In genomic region chr9:130421802-130422276, GRCh38 we compare ENCODE assay signal across 11 cellular contexts. TPM values are rescaled to one million over a fixed set of nuclear protein-coding genes. Genes with fewer than 3 reads are reported as not detected.
DNase-seq lines count a peak whose midpoint lies in the region; ATAC-seq and TF ChIP-seq lines count a peak whose summit lies in the region.
"Had no signal": no experiment of that assay in that cellular context is flagged by ENCODE, and none has a peak within 500 bp of the region (broad histone marks: within the 10 kb centered on the region; RNA-seq: fewer than 3 reads in every experiment).

No MANE protein-coding gene starts in this region.

- no peak for TF ChIP-seq POLR2A in tibial nerve (IDR thresholded peaks at IDR 0.05)

- H3K36me3 ChIP-seq in tibial nerve, result no peaks in the 10 kb centered on the region
- H3K36me3 ChIP-seq: thoracic aorta had no signal

- no peaks in the 10 kb centered on the region for H3K27me3 ChIP-seq in tibial nerve

- H3K4me3 ChIP-seq in fibroblast of villous mesenchyme (ENCODE audit: low read depth, low read length) (no peak overlapping the region), tibial nerve (no peak overlapping the region)
- H3K4me3 ChIP-seq: coronary artery, thoracic aorta had no signal

- DNase-seq in A172 (ENCODE audit: low spot score), result peak; percentile 73
- peak; percentile 77 for DNase-seq in HS-5 (ENCODE audit: low read depth)
- DNase-seq in RKO (ENCODE audit: low spot score), result peak; percentile 51
- peak; percentile 63 for DNase-seq in fibroblast of villous mesenchyme (ENCODE audit: low read depth)
- no peak for DNase-seq in NCI-H128 (lab: John Stamatoyannopoulos, UW; ENCODE audit: unreplicated experiment)
- DNase-seq in tibial nerve (ENCODE audit: low spot score in 2 of 2), result no peak
- DNase-seq: kidney glomerular epithelial cell had no signal

- 52 to 84% methylated on average over 7 to 9 of the region's 13 CpGs for WGBS in tibial nerve, 2 donors

- ATAC-seq in HG02610 (IDR thresholded peaks at IDR 0.05; ENCODE audit: unreplicated experiment) (no peak), GM18511 (IDR thresholded peaks at IDR 0.05; ENCODE audit: unreplicated experiment) (no peak)

- H3K9me3 ChIP-seq in tibial nerve, result no peaks in the 10 kb centered on the region
- H3K9me3 ChIP-seq: thoracic aorta had no signal

- TF ChIP-seq CTCF in fibroblast of villous mesenchyme (IDR thresholded peaks at IDR 0.05; ENCODE audit: insufficient read depth, low read depth, low read length), result no peak
- TF ChIP-seq CTCF in tibial nerve (IDR thresholded peaks at IDR 0.05), result no peak

- TF ChIP-seq EP300 in tibial nerve (IDR thresholded peaks at IDR 0.05), result no peak

- no peak overlapping the region for H3K27ac ChIP-seq in tibial nerve
- H3K27ac ChIP-seq: coronary artery, thoracic aorta had no signal

- peaks cover 0 to 1% (median 0%) of the 10 kb centered on the region in 4 donors for H3K4me1 ChIP-seq in tibial nerve

RNA-seq across cellular contexts. Expression of gene ASS1, which starts 22.9 kb away (rescaled TPM):
- not detected in 2 replicates for total RNA-seq in A172 (2014; rRNA removed; shearing (Covaris generic))
- 88.3 and 230 TPM in 2 replicates for total RNA-seq in fibroblast of villous mesenchyme
- 100 to 1,000 TPM; 170 to 375 (median 297) TPM for total RNA-seq in tibial nerve

Comparison
In these comparisons a context has a peak if more than half of its experiments do, and no peak if none do; other contexts are left out.
1. DNase-seq: peak in A172 (single experiment), HS-5 (single experiment), RKO (single experiment) and fibroblast of villous mesenchyme (single experiment); none in NCI-H128 (single experiment) and tibial nerve (0 of 2).
2. RNA of gene ASS1, which starts 22.9 kb away (total RNA-seq): 170 to 375 TPM in tibial nerve and 88.3 to 230 TPM in fibroblast of villous mesenchyme; not detected in A172; every median in the first group is over 10 times any median in the second.